ENCODE assay signal across 9 cellular contexts in the genomic region with DNA sequence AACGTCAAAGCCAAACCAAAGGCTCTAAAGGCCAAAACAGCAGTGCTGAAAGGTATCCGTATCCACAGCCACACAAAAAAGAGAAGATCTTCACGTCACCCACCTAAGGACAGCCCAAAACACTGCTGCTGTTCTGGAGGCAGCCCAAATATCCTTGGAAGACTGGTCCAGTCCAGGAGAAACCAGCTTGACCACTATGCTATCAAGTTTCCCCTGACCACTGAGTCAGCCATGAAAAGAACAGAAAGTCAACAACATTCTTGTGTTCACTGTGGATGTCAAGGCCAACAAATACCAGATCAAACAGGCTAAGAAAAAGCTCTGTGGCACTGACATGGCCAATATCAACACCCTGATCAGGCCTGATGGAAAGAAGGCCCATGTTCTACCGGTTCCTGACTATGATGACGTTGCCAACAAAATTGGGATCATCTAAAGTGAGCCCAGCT. TPM values are rescaled to one million over a fixed set of nuclear protein-coding genes. Genes with fewer than 3 reads are reported as not detected.
DNase-seq lines count a peak whose midpoint lies in the region; ATAC-seq and TF ChIP-seq lines count a peak whose summit lies in the region.
"Had no signal": no experiment of that assay in that cellular context is flagged by ENCODE, and none has a peak within 500 bp of the region (broad histone marks: within the 10 kb centered on the region; RNA-seq: fewer than 3 reads in every experiment).

No MANE protein-coding gene starts in this region.

- intact Hi-C loops in HCT116 (cut with micrococcal nuclease) (no loop called here), gastrocnemius medialis (cut with DNase I; ENCODE audit: low total_unique reads) (no loop called here), ascending aorta (cut with DNase I) (no loop called here)

- H3K36me3 ChIP-seq in HCT116 (ENCODE audit: control insufficient read depth in 1 of 2, insufficient read depth in 2 of 2, low read length in 2 of 2) = no peaks in the 10 kb centered on the region
- H3K36me3 ChIP-seq in gastrocnemius medialis = no peaks in the 10 kb centered on the region
- H3K36me3 ChIP-seq in ascending aorta = no peaks in the 10 kb centered on the region

- CTCF ChIA-PET in HCT116 (lab: Charles Lee) = no interaction called here
- CTCF ChIA-PET in activated CD4-positive, alpha-beta memory T cell treated with anti-CD3 and anti-CD28 coated beads, Interleukin-2, amount 10 ng/mL, durations not matched to agents 7 days and 5 days (lab: Charles Lee) = interaction anchor here (1.2 kb wide), 1 partner anchor 21 kb away, joined by 3 read pairs; no protein-coding TSS in a partner anchor

- H3K9me2 ChIP-seq in HCT116 (ENCODE audit: insufficient read depth) = no peaks in the 10 kb centered on the region

- no peak for TF ChIP-seq RAD21 in HCT116 (IDR thresholded peaks at IDR 0.05; ENCODE audit: low read depth)

- RAD21 ChIA-PET in HCT116 (lab: Charles Lee; ENCODE audit: low non-redundant PET in 1 of 2, low total read pairs in 2 of 2, uncharacterized antibody in 2 of 2, unreplicated experiment in 2 of 2) = no interaction called here

- no peak for TF ChIP-seq POLR2A in HCT116 (IDR thresholded peaks at IDR 0.05; ENCODE audit: borderline replicate concordance, extremely low read depth, insufficient read depth, insufficient read length)
- no peak for TF ChIP-seq POLR2A in gastrocnemius medialis (IDR thresholded peaks at IDR 0.05)

- peaks cover 12% of the 10 kb centered on the region for H3K36me3 Mint-ChIP-seq in activated CD4-positive, alpha-beta memory T cell treated with anti-CD3 and anti-CD28 coated beads, Interleukin-2, amount 10 ng/mL, durations not matched to agents 7 days and 5 days (ENCODE audit: low read depth)

- H3K9me3 ChIP-seq in HCT116 (ENCODE audit: control insufficient read depth in 1 of 2, insufficient read depth in 1 of 2, low read depth in 1 of 2, low read length in 2 of 2) = no peaks in the 10 kb centered on the region
- H3K9me3 ChIP-seq in gastrocnemius medialis = no peaks in the 10 kb centered on the region
- H3K9me3 ChIP-seq in ascending aorta = no peaks in the 10 kb centered on the region

- peak overlapping the region; percentile 34 for H3K4me2 ChIP-seq in HCT116 (ENCODE audit: low read length)

- peaks cover 6% of the 10 kb centered on the region; the same call in 1 of the 2 replicates for H4K20me1 ChIP-seq in HCT116 (ENCODE audit: insufficient read depth)

- TF ChIP-seq CTCF in HCT116 (IDR thresholded peaks at IDR 0.05 in 2 of 3, conservative IDR thresholded peaks at IDR 0.05 in 1 of 3; ENCODE audit: borderline replicate concordance in 1 of 3, insufficient read depth in 1 of 3, low read depth in 2 of 3, low read length in 2 of 3) (no peak), gastrocnemius medialis (IDR thresholded peaks at IDR 0.05 in 4 of 5, conservative IDR thresholded peaks at IDR 0.05 in 1 of 5) (no peak), ascending aorta (IDR thresholded peaks at IDR 0.05) (no peak)

- H3K79me2 ChIP-seq in HCT116 (ENCODE audit: insufficient read depth, low read length) = peaks cover 93% of the 10 kb centered on the region

- H3K9ac ChIP-seq in HCT116 (ENCODE audit: low read length) = no peak overlapping the region

- peaks cover 46% of the 10 kb centered on the region for H3K4me1 Mint-ChIP-seq in activated CD4-positive, alpha-beta memory T cell treated with anti-CD3 and anti-CD28 coated beads, Interleukin-2, amount 10 ng/mL, durations not matched to agents 7 days and 5 days

- in situ Hi-C loops in gastrocnemius medialis (cut with MboI; ENCODE audit: low sequenced_read_pairs in 4 of 4) = no loop called here

- H3K27me3 Mint-ChIP-seq in activated CD4-positive, alpha-beta memory T cell treated with anti-CD3 and anti-CD28 coated beads, Interleukin-2, amount 10 ng/mL, durations not matched to agents 7 days and 5 days = no peaks in the 10 kb centered on the region

- H2AFZ ChIP-seq in HCT116 (ENCODE audit: low read depth, low read length, poor library complexity, severe bottlenecking) = no peak overlapping the region

- peaks cover 7% of the 10 kb centered on the region for H3K9me3 Mint-ChIP-seq in activated CD4-positive, alpha-beta memory T cell treated with anti-CD3 and anti-CD28 coated beads, Interleukin-2, amount 10 ng/mL, durations not matched to agents 7 days and 5 days

- ATAC-seq in HCT116 = peak; percentile 44; the same call in 1 of the 2 replicates
- peak; percentile 66 to 90 for ATAC-seq in gastrocnemius medialis
- no peak for ATAC-seq in HG03521 (IDR thresholded peaks at IDR 0.05; ENCODE audit: unreplicated experiment)

- H3K27ac ChIP-seq in HCT116 (ENCODE audit: low read depth, low read length) = no peak overlapping the region
- peak overlapping the region in 3 of 4 donors; percentile 30 to 66 (median 38) for H3K27ac ChIP-seq in gastrocnemius medialis
- H3K27ac ChIP-seq in ascending aorta = no peak overlapping the region
- H3K27ac ChIP-seq: HL-60 had no signal

- H3K4me3 Mint-ChIP-seq in activated CD4-positive, alpha-beta memory T cell treated with anti-CD3 and anti-CD28 coated beads, Interleukin-2, amount 10 ng/mL, durations not matched to agents 7 days and 5 days = no peak overlapping the region

- H3K27me3 ChIP-seq in HCT116 (ENCODE audit: insufficient read depth, low read length) (no peaks in the 10 kb centered on the region), gastrocnemius medialis (no peaks in the 10 kb centered on the region), ascending aorta (no peaks in the 10 kb centered on the region)

- POLR2A ChIA-PET in HCT116 (lab: Charles Lee) = no interaction called here
- POLR2A ChIA-PET in activated CD4-positive, alpha-beta memory T cell treated with anti-CD3 and anti-CD28 coated beads, Interleukin-2, amount 10 ng/mL, durations not matched to agents 7 days and 5 days (lab: Charles Lee) = interaction anchor here (1.4 kb wide), 1 partner anchor 42 kb away, joined by 3 read pairs; no protein-coding TSS in a partner anchor

- H3K4me1 ChIP-seq in HCT116 (ENCODE audit: control insufficient read depth in 1 of 2, insufficient read depth in 2 of 2, low read length in 2 of 2) = peaks cover 23 to 28% of the 10 kb centered on the region in 2 experiments
- H3K4me1 ChIP-seq in gastrocnemius medialis = peaks cover 40 to 51% of the 10 kb centered on the region in 2 donors
- peaks cover 0 to 4% of the 10 kb centered on the region in 2 donors for H3K4me1 ChIP-seq in ascending aorta

- H3K27ac Mint-ChIP-seq in activated CD4-positive, alpha-beta memory T cell treated with anti-CD3 and anti-CD28 coated beads, Interleukin-2, amount 10 ng/mL, durations not matched to agents 7 days and 5 days = peak overlapping the region; percentile 44

- DNase-seq in HCT116 (ENCODE audit: low read depth, low spot score) (peak; percentile 15), fibroblast of the conjunctiva (ENCODE audit: low read depth) (peak; percentile 55), gastrocnemius medialis (peak in 1 of 2 donors; percentile 16), ascending aorta (ENCODE audit: low spot score in 2 of 2) (no peak), NCI-H1417 (lab: John Stamatoyannopoulos, UW) (no peak)
- DNase-seq in activated CD4-positive, alpha-beta memory T cell treated with anti-CD3 and anti-CD28 coated beads, Interleukin-2, amount 10 ng/mL, durations not matched to agents 7 days and 5 days = no peak
- DNase-seq: NCI-H2171 treated with DMSO at 0.1 percent for 48 hours had no signal

- no peak overlapping the region for H3K4me3 ChIP-seq in HCT116 (replicated peaks in 1 of 2; ENCODE audit: low read depth in 1 of 2, low read length in 2 of 2)
- no peak overlapping the region for H3K4me3 ChIP-seq in gastrocnemius medialis
- H3K4me3 ChIP-seq in ascending aorta = no peak overlapping the region

- BruUV-seq in HCT116 (replicated peaks; lab: Mats Ljungman, UMichigan) = no TSS peak

TF ChIP-seq in HCT116, 20 proteins besides CTCF, POLR2A, EP300 and RAD21:
- TF ChIP-seq FOSL1 (IDR thresholded peaks at IDR 0.05; ENCODE audit: low read depth) = peak; percentile 32; the same call in 1 of the 2 replicates
- TF ChIP-seq CBX3 (IDR thresholded peaks at IDR 0.05; ENCODE audit: low read depth) = peak; percentile 70; the same call in 1 of the 2 replicates
- TF ChIP-seq, protein P1, sequence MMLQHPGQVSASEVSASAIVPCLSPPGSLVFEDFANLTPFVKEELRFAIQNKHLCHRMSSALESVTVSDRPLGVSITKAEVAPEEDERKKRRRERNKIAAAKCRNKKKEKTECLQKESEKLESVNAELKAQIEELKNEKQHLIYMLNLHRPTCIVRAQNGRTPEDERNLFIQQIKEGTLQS (IDR thresholded peaks at IDR 0.05) = no peak
- no peak for TF ChIP-seq YY1 (IDR thresholded peaks at IDR 0.05; ENCODE audit: extremely low read depth, insufficient replicate concordance, low read depth, low read length)
- peak; percentile 58 for TF ChIP-seq JUND (IDR thresholded peaks at IDR 0.05)
- TF ChIP-seq SP1 (IDR thresholded peaks at IDR 0.05; ENCODE audit: low read depth) = peak; percentile 74
- TF ChIP-seq, protein P2, sequence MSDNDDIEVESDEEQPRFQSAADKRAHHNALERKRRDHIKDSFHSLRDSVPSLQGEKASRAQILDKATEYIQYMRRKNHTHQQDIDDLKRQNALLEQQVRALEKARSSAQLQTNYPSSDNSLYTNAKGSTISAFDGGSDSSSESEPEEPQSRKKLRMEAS (IDR thresholded peaks at IDR 0.05) = no peak
- 0 out of 2 replicates have a peak, but pooled peaks have one; percentile 19 for TF ChIP-seq SRF (IDR thresholded peaks at IDR 0.05; ENCODE audit: low read depth)

RNA-seq across cellular contexts. Expression of gene ARID4B, which starts 32.1 kb away (rescaled TPM):
- total RNA-seq in HCT116 (2021; ENCODE audit: unreplicated experiment) (28.3 TPM), gastrocnemius medialis (10 to 100 TPM; 11.5 to 18.8 (median 16.5) TPM), ascending aorta (22.5 TPM)
- 8.8 and 9.9 TPM in 2 replicates for polyA plus RNA-seq in HCT116 (2012)
- total RNA-seq in activated CD4-positive, alpha-beta memory T cell treated with anti-CD3 and anti-CD28 coated beads, Interleukin-2, amount 10 ng/mL, durations not matched to agents 7 days and 5 days = 10 to 100 TPM; 54.1 to 56.1 TPM

RNA-seq across cellular contexts. Expression of gene GGPS1, which starts 32.4 kb away (rescaled TPM):
- total RNA-seq in HCT116 (2021; ENCODE audit: unreplicated experiment) (30.6 TPM), gastrocnemius medialis (10 to 100 TPM; 14.5 to 21.9 (median 17.7) TPM), ascending aorta (7.2 TPM)
- polyA plus RNA-seq in HCT116 (2012) = 11.1 and 15.3 TPM in 2 replicates
- 10 to 100 TPM; 28.2 to 34.3 TPM for total RNA-seq in activated CD4-positive, alpha-beta memory T cell treated with anti-CD3 and anti-CD28 coated beads, Interleukin-2, amount 10 ng/mL, durations not matched to agents 7 days and 5 days

Comparison
In these comparisons a context has a peak if more than half of its experiments do, and no peak if none do; other contexts are left out.
1. DNase-seq: peak in HCT116 (single experiment) and fibroblast of the conjunctiva (single experiment); none in activated CD4-positive, alpha-beta memory T cell treated with anti-CD3 and anti-CD28 coated beads, Interleukin-2, amount 10 ng/mL, durations not matched to agents 7 days and 5 days (single experiment), ascending aorta (0 of 2) and NCI-H1417 (0 of 3).
2. H3K27ac ChIP-seq: peak in gastrocnemius medialis (3 of 4); none in HCT116 (single experiment) and ascending aorta (0 of 2).